Comparison of ENCODE assay signal across 8 cellular contexts in genomic region chr22:39350803-39351688, GRCh38. TPM values are rescaled to one million over a fixed set of nuclear protein-coding genes. Genes with fewer than 3 reads are reported as not detected.
DNase-seq lines count a peak whose midpoint lies in the region; ATAC-seq and TF ChIP-seq lines count a peak whose summit lies in the region.

No MANE protein-coding gene starts in this region.

- H4K20me1 ChIP-seq in SK-N-SH (ENCODE audit: insufficient read depth) = no peaks in the 10 kb centered on the region

- H3K36me3 ChIP-seq in SK-N-SH (replicated peaks in 1 of 2; ENCODE audit: control insufficient read depth in 1 of 2, insufficient read depth in 2 of 2, low read length in 1 of 2) = no peaks in the 10 kb centered on the region
- H3K36me3 ChIP-seq in adipocyte (ENCODE audit: control insufficient read depth, insufficient read depth, low read length, severe bottlenecking) = no peaks in the 10 kb centered on the region
- H3K36me3 ChIP-seq in suprapubic skin = no peaks in the 10 kb centered on the region

- H3K9me3 ChIP-seq in SK-N-SH (no peaks in the 10 kb centered on the region), adipocyte (ENCODE audit: control insufficient read depth, low read length) (no peaks in the 10 kb centered on the region), suprapubic skin (no peaks in the 10 kb centered on the region)

- H3K4me2 ChIP-seq in SK-N-SH = peak overlapping the region; percentile 73

- TF ChIP-seq CTCF in SK-N-SH (IDR thresholded peaks at IDR 0.05) (no peak), suprapubic skin (IDR thresholded peaks at IDR 0.05) (no peak)

- H3K4me1 ChIP-seq in SK-N-SH (ENCODE audit: control insufficient read depth in 1 of 2, insufficient read depth in 2 of 2, low read depth in 1 of 2, low read length in 1 of 2) = peaks cover 0 to 13% of the 10 kb centered on the region in 2 experiments; a peak in 1 of 4 replicates
- peaks cover 6% of the 10 kb centered on the region for H3K4me1 ChIP-seq in adipocyte (ENCODE audit: control insufficient read depth, insufficient read depth, low read length)
- peaks cover 56% of the 10 kb centered on the region for H3K4me1 ChIP-seq in suprapubic skin

- H3K27me3 ChIP-seq in SK-N-SH (ENCODE audit: insufficient read depth) (no peaks in the 10 kb centered on the region), adipocyte (replicated peaks; ENCODE audit: control insufficient read depth, insufficient read depth, low read length) (no peaks in the 10 kb centered on the region), layer of hippocampus (ENCODE audit: control insufficient read depth, insufficient read depth, low read length) (no peaks in the 10 kb centered on the region), suprapubic skin (no peaks in the 10 kb centered on the region)

- H3K27ac ChIP-seq in SK-N-SH (ENCODE audit: low read depth in 2 of 2, low read length in 1 of 2) (no peak overlapping the region), layer of hippocampus (ENCODE audit: low read depth, low read length) (peak overlapping the region; percentile 78), suprapubic skin (peak overlapping the region; percentile 88)

- ATAC-seq in SK-N-SH treated with all-trans-retinoic acid at 6 μM for 48 hours = no peak

- H3K79me2 ChIP-seq in SK-N-SH (ENCODE audit: insufficient read depth) = no peaks in the 10 kb centered on the region

- no peak overlapping the region for H2AFZ ChIP-seq in SK-N-SH (ENCODE audit: low read depth)

- WGBS in SK-N-SH (ENCODE audit: low lambda C conversion rate) = 100% methylated on average over 2 of the region's 13 CpGs
- WGBS in suprapubic skin = 62% methylated on average over 11 of the region's 13 CpGs

- TF ChIP-seq RAD21 in SK-N-SH (IDR thresholded peaks at IDR 0.05; ENCODE audit: low read length) = no peak

- CTCF ChIA-PET in SK-N-SH (lab: Yijun Ruan, JAX) = no interaction called here

- H3K9ac ChIP-seq in SK-N-SH (peak overlapping the region; percentile 55; the same call in 1 of the 2 replicates), adipocyte (ENCODE audit: low read length) (peak overlapping the region; percentile 82)

- H3K4me3 ChIP-seq in SK-N-SH (ENCODE audit: low read depth in 2 of 2, low read length in 1 of 2) = peak overlapping the region; percentile 56 to 68
- peak overlapping the region; percentile 82 for H3K4me3 ChIP-seq in adipocyte (ENCODE audit: low read length)
- peak overlapping the region; percentile 88 for H3K4me3 ChIP-seq in suprapubic skin

- TF ChIP-seq EP300 in SK-N-SH (IDR thresholded peaks at IDR 0.05; ENCODE audit: borderline replicate concordance in 1 of 2, low read depth in 1 of 2, low read length in 1 of 2) (no peak), suprapubic skin (IDR thresholded peaks at IDR 0.05) (no peak)

- no peaks in the 10 kb centered on the region for H3F3A ChIP-seq in SK-N-SH (replicated peaks; ENCODE audit: insufficient read depth)

- TF ChIP-seq POLR2A in suprapubic skin (IDR thresholded peaks at IDR 0.05) = no peak

- DNase-seq in SK-N-SH (no peak), adipocyte (ENCODE audit: low read depth) (no peak), suprapubic skin (ENCODE audit: low spot score in 2 of 2) (no peak), G401 (ENCODE audit: low spot score) (no peak), NCI-H2227 treated with DMSO at 0.1 percent for 48 hours (lab: John Stamatoyannopoulos, UW) (no peak), amygdala (lab: John Stamatoyannopoulos, UW) (no peak)

- H3K9me2 ChIP-seq in SK-N-SH = no peaks in the 10 kb centered on the region

- in situ Hi-C loops in G401 (cut with HindIII; ENCODE audit: low sequenced_read_pairs) = loop anchor here (10.0 kb wide), 1 partner anchor 54 kb away; no protein-coding TSS in a partner anchor

- POLR2A ChIA-PET in SK-N-SH (lab: Yijun Ruan, JAX) = no interaction called here

TF ChIP-seq in SK-N-SH, 30 proteins besides CTCF, POLR2A, EP300 and RAD21 (continues in another document):
- no peak for TF ChIP-seq EZH2phosphoT487 (IDR thresholded peaks at IDR 0.05; ENCODE audit: borderline replicate concordance, low read depth)
- no peak for TF ChIP-seq NRF1 (IDR thresholded peaks at IDR 0.05; ENCODE audit: low read depth, low read length)
- TF ChIP-seq RFX5 (IDR thresholded peaks at IDR 0.05; ENCODE audit: low read length) = no peak
- no peak for TF ChIP-seq GATA2 (CRISPR knock-in tag; IDR thresholded peaks at IDR 0.05)
- no peak for TF ChIP-seq FOXM1 (IDR thresholded peaks at IDR 0.05; ENCODE audit: low read depth)
- TF ChIP-seq CHD2 (IDR thresholded peaks at IDR 0.05; ENCODE audit: low read length, partially characterized antibody) = no peak
- TF ChIP-seq, protein P1, sequence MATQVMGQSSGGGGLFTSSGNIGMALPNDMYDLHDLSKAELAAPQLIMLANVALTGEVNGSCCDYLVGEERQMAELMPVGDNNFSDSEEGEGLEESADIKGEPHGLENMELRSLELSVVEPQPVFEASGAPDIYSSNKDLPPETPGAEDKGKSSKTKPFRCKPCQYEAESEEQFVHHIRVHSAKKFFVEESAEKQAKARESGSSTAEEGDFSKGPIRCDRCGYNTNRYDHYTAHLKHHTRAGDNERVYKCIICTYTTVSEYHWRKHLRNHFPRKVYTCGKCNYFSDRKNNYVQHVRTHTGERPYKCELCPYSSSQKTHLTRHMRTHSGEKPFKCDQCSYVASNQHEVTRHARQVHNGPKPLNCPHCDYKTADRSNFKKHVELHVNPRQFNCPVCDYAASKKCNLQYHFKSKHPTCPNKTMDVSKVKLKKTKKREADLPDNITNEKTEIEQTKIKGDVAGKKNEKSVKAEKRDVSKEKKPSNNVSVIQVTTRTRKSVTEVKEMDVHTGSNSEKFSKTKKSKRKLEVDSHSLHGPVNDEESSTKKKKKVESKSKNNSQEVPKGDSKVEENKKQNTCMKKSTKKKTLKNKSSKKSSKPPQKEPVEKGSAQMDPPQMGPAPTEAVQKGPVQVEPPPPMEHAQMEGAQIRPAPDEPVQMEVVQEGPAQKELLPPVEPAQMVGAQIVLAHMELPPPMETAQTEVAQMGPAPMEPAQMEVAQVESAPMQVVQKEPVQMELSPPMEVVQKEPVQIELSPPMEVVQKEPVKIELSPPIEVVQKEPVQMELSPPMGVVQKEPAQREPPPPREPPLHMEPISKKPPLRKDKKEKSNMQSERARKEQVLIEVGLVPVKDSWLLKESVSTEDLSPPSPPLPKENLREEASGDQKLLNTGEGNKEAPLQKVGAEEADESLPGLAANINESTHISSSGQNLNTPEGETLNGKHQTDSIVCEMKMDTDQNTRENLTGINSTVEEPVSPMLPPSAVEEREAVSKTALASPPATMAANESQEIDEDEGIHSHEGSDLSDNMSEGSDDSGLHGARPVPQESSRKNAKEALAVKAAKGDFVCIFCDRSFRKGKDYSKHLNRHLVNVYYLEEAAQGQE (IDR thresholded peaks at IDR 0.05; ENCODE audit: low read depth, low read length) = no peak

TF ChIP-seq in SK-N-SH treated with all-trans-retinoic acid at 6 μM for 48 hours, 23 proteins besides CTCF, POLR2A, EP300 and RAD21 (continues in another document):
- no peak for TF ChIP-seq ZNF70 (CRISPR knock-in tag; IDR thresholded peaks at IDR 0.05)
- no peak for TF ChIP-seq ZFP30 (CRISPR knock-in tag; IDR thresholded peaks at IDR 0.05)
- no peak for TF ChIP-seq OSR1 (CRISPR knock-in tag; IDR thresholded peaks at IDR 0.05)
- TF ChIP-seq ZC3H10 (CRISPR knock-in tag; IDR thresholded peaks at IDR 0.05) = no peak
- TF ChIP-seq PPARA (CRISPR knock-in tag; IDR thresholded peaks at IDR 0.05; ENCODE audit: borderline replicate concordance) = no peak
- TF ChIP-seq, protein P2, sequence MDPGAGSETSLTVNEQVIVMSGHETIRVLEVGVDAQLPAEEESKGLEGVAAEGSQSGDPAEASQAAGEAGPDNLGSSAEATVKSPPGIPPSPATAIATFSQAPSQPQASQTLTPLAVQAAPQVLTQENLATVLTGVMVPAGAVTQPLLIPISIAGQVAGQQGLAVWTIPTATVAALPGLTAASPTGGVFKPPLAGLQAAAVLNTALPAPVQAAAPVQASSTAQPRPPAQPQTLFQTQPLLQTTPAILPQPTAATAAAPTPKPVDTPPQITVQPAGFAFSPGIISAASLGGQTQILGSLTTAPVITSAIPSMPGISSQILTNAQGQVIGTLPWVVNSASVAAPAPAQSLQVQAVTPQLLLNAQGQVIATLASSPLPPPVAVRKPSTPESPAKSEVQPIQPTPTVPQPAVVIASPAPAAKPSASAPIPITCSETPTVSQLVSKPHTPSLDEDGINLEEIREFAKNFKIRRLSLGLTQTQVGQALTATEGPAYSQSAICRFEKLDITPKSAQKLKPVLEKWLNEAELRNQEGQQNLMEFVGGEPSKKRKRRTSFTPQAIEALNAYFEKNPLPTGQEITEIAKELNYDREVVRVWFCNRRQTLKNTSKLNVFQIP (CRISPR knock-in tag; IDR thresholded peaks at IDR 0.05; ENCODE audit: borderline replicate concordance, low read depth) = no peak
- no peak for TF ChIP-seq CSDC2 (CRISPR knock-in tag; IDR thresholded peaks at IDR 0.05)

RNA-seq across cellular contexts. Expression of gene SYNGR1, which starts 1.3 kb away (rescaled TPM):
- polyA plus RNA-seq in SK-N-SH (2012; rRNA removed) = 18.1 and 18.7 TPM in 2 replicates
- polyA plus RNA-seq in SK-N-SH (2012; cell fraction: cytosol; rRNA removed) = 6.5 and 12.2 TPM in 2 replicates
- 29.3 and 35.7 TPM in 2 replicates for polyA plus RNA-seq in SK-N-SH (2012; cell fraction: nucleus; rRNA removed)
- total RNA-seq in suprapubic skin = 10 to 100 TPM; 34.6 to 52.5 (median 44.3) TPM
- total RNA-seq in G401 (2014; rRNA removed; shearing (Covaris generic)) = 48.0 and 67.0 TPM in 2 replicates

RNA-seq across cellular contexts. Expression of gene RPL3, which starts 31.6 kb away (rescaled TPM):
- 4,089 and 4,976 TPM in 2 replicates for polyA plus RNA-seq in SK-N-SH (2012; rRNA removed)
- 3,345 and 4,370 TPM in 2 replicates for polyA plus RNA-seq in SK-N-SH (2012; cell fraction: cytosol; rRNA removed)
- polyA plus RNA-seq in SK-N-SH (2012; cell fraction: nucleus; rRNA removed) = 1,624 and 1,631 TPM in 2 replicates
- total RNA-seq in suprapubic skin = 1,000 to 10,000 TPM; 2,537 to 3,396 (median 3,080) TPM
- total RNA-seq in G401 (2014; rRNA removed; shearing (Covaris generic)) = 6,349 and 7,167 TPM in 2 replicates

RNA-seq across cellular contexts. Expression of gene TAB1, which starts 48.5 kb away (rescaled TPM):
- 10.8 and 12.9 TPM in 2 replicates for polyA plus RNA-seq in SK-N-SH (2012; rRNA removed)
- polyA plus RNA-seq in SK-N-SH (2012; cell fraction: cytosol; rRNA removed) = 4.9 and 8.7 TPM in 2 replicates
- polyA plus RNA-seq in SK-N-SH (2012; cell fraction: nucleus; rRNA removed) = 18.2 and 32.4 TPM in 2 replicates
- total RNA-seq in suprapubic skin = 10 to 100 TPM; 16.9 to 35.4 (median 23.3) TPM
- 35.1 and 38.2 TPM in 2 replicates for total RNA-seq in G401 (2014; rRNA removed; shearing (Covaris generic))

Comparison
In these comparisons a context has a peak if more than half of its experiments do, and no peak if none do; other contexts are left out.
1. H3K27ac ChIP-seq: peak in layer of hippocampus (single experiment) and suprapubic skin (single experiment); none in SK-N-SH (0 of 2).
2. Peak in every context shown above with its lines, with median percentiles within 50 percentile points of each other: H3K4me3 ChIP-seq.